In the genomic region with DNA sequence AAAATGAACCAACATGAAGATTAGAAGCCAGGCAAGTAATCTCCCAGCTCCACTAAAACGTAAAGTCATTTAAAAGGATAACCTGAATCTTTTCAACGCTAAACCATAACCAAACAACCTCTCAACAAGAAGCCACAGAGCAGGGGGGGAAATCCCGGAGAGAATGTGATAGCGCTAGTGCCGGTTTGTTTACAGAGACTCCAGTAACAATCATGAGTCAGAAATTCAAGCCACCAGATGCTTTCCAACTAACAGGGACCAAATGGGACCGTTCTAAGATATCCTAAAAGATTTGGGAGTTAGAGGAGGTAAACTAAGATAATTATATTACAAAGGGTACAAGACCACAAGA, we compare ENCODE assay signal across 8 cellular contexts. TPM values are rescaled to one million over a fixed set of nuclear protein-coding genes. Genes with fewer than 3 reads are reported as not detected.
DNase-seq lines count a peak whose midpoint lies in the region; ATAC-seq and TF ChIP-seq lines count a peak whose summit lies in the region.

No MANE protein-coding gene starts in this region.

- H3K27ac ChIP-seq in esophagus (ENCODE audit: low read depth in 2 of 2, low read length in 1 of 2) (peak overlapping the region; percentile 84 to 97), stomach (peak overlapping the region; percentile 94 to 98 (median 97))
- peak overlapping the region; percentile 93 for H3K27ac ChIP-seq in naive thymus-derived CD4-positive, alpha-beta T cell (ENCODE audit: low read depth, low read length)

- H3K9me3 Mint-ChIP-seq in naive thymus-derived CD4-positive, alpha-beta T cell = peaks cover 0 to 5% (median 0%) of the 10 kb centered on the region in 11 donors

- TF ChIP-seq CTCF in GM12864 (IDR thresholded peaks at IDR 0.05; ENCODE audit: low read depth, low read length, missing control alignments) = no peak
- TF ChIP-seq CTCF in stomach (IDR thresholded peaks at IDR 0.05) = no peak

- ATAC-seq in HG02981 (IDR thresholded peaks at IDR 0.05; ENCODE audit: unreplicated experiment) (peak; percentile 31), HG03520 (IDR thresholded peaks at IDR 0.05; ENCODE audit: unreplicated experiment) (no peak)
- ATAC-seq in naive thymus-derived CD4-positive, alpha-beta T cell = peak; percentile 69

- H3K9me3 ChIP-seq in esophagus (ENCODE audit: control insufficient read depth in 2 of 2, insufficient read depth in 1 of 2, low read depth in 1 of 2, low read length in 1 of 2) (no peaks in the 10 kb centered on the region), stomach (no peaks in the 10 kb centered on the region)
- H3K9me3 ChIP-seq in naive thymus-derived CD4-positive, alpha-beta T cell (ENCODE audit: control insufficient read depth in 2 of 3, low read length in 3 of 3) = no peaks in the 10 kb centered on the region

- H3K36me3 ChIP-seq in esophagus (ENCODE audit: control insufficient read depth in 2 of 2, insufficient read depth in 2 of 2, low read length in 1 of 2) (no peaks in the 10 kb centered on the region), stomach (peaks cover 0 to 8% (median 2%) of the 10 kb centered on the region in 4 donors)
- H3K36me3 ChIP-seq in naive thymus-derived CD4-positive, alpha-beta T cell (ENCODE audit: control insufficient read depth in 2 of 3, insufficient read depth in 3 of 3, low read length in 3 of 3) = peaks cover 0 to 6% (median 0%) of the 10 kb centered on the region in 3 experiments

- H3K27me3 ChIP-seq in esophagus (ENCODE audit: control insufficient read depth in 1 of 2, insufficient read depth in 2 of 2, low read length in 2 of 2) (no peaks in the 10 kb centered on the region), stomach (no peaks in the 10 kb centered on the region)
- no peaks in the 10 kb centered on the region for H3K27me3 ChIP-seq in naive thymus-derived CD4-positive, alpha-beta T cell (ENCODE audit: control insufficient read depth in 2 of 2, insufficient read depth in 2 of 2, low read length in 2 of 2)

- H3K4me3 Mint-ChIP-seq in naive thymus-derived CD4-positive, alpha-beta T cell = peak overlapping the region; percentile 82 to 100 (median 97)

- H3K4me3 ChIP-seq in GM12864 (ENCODE audit: low read depth, low read length) (peak overlapping the region; percentile 95), esophagus (ENCODE audit: low read depth in 1 of 2, low read length in 2 of 2) (peak overlapping the region; percentile 88 to 97), stomach (peak overlapping the region; percentile 66 to 94 (median 88))
- peak overlapping the region; percentile 66 for H3K4me3 ChIP-seq in naive thymus-derived CD4-positive, alpha-beta T cell (ENCODE audit: low read length)

- H3K27ac Mint-ChIP-seq in naive thymus-derived CD4-positive, alpha-beta T cell = peak overlapping the region; percentile 94 to 100 (median 96)

- POLR2A ChIA-PET in naive thymus-derived CD4-positive, alpha-beta T cell (lab: Charles Lee) = interaction anchor here (0.6 to 7.6 kb wide), 15 partner anchors 10 to 534 kb away, joined by 3 to 99 read pairs (median 7); a partner anchor contains a TSS

- intact Hi-C loops in naive thymus-derived CD4-positive, alpha-beta T cell (cut with micrococcal nuclease) = loop anchor here (1.0 to 10.0 kb wide), 10 partner anchors 30 to 1249 kb away; a partner anchor contains a TSS
- intact Hi-C loops in stomach (cut with DNase I; ENCODE audit: low total_unique reads) = no loop called here

- no peaks in the 10 kb centered on the region for H3K4me1 ChIP-seq in esophagus (ENCODE audit: control insufficient read depth in 2 of 2, insufficient read depth in 2 of 2, low read length in 1 of 2)
- H3K4me1 ChIP-seq in naive thymus-derived CD4-positive, alpha-beta T cell (ENCODE audit: control insufficient read depth in 2 of 2, insufficient read depth in 2 of 2, low read length in 2 of 2) = peaks cover 22 to 29% of the 10 kb centered on the region in 2 donors
- peaks cover 21 to 60% (median 50%) of the 10 kb centered on the region in 4 donors for H3K4me1 ChIP-seq in stomach

- WGBS in esophagus, 2 donors = 1% methylated on average over 6 of the region's 6 CpGs
- WGBS in stomach, 5 donors = 0 to 1% (median 0%) methylated on average over 6 of the region's 6 CpGs

- H3K4me1 Mint-ChIP-seq in naive thymus-derived CD4-positive, alpha-beta T cell = peaks cover 23 to 65% (median 47%) of the 10 kb centered on the region in 7 donors

- no peak for TF ChIP-seq POLR2A in stomach (IDR thresholded peaks at IDR 0.05)

- CTCF ChIA-PET in naive thymus-derived CD4-positive, alpha-beta T cell (lab: Charles Lee) = interaction anchor here (2.5 kb wide), 1 partner anchor 10 kb away, joined by 17 read pairs; no protein-coding TSS in a partner anchor

- peak; percentile 30 for DNase-seq in GM12864 (ENCODE audit: low read depth)
- DNase-seq in NCI-H510A (lab: John Stamatoyannopoulos, UW) = peak; percentile 43
- DNase-seq in activated T-cell treated with anti-CD3 and anti-CD28 coated beads for 1 hour (ENCODE audit: low read depth) = peak; percentile 49
- DNase-seq in naive thymus-derived CD4-positive, alpha-beta T cell = peak; percentile 30 to 88 (median 74)
- peak; percentile 45 for DNase-seq in stomach

- no peak for TF ChIP-seq EP300 in stomach (IDR thresholded peaks at IDR 0.05)

- H3K36me3 Mint-ChIP-seq in naive thymus-derived CD4-positive, alpha-beta T cell = peaks cover 0 to 14% (median 4%) of the 10 kb centered on the region in 5 donors

- H3K27me3 Mint-ChIP-seq in naive thymus-derived CD4-positive, alpha-beta T cell = peaks cover 0 to 3% (median 0%) of the 10 kb centered on the region in 5 donors

RNA-seq across cellular contexts. Expression of a gene that starts 0.8 kb away (rescaled TPM):
- polyA plus RNA-seq in esophagus (10 to 100 TPM; 47.8 to 55.0 TPM), stomach (10 to 100 TPM; 39.4 to 45.1 (median 40.7) TPM)
- 100 to 1,000 TPM; 115 to 226 (median 176) TPM for total RNA-seq in naive thymus-derived CD4-positive, alpha-beta T cell
- 10 to 100 TPM; 45.6 to 49.8 TPM for polyA plus RNA-seq in naive thymus-derived CD4-positive, alpha-beta T cell
- total RNA-seq in stomach = 100 to 1,000 TPM in 3 of 5 donors, 10 to 100 TPM in 2; 85.8 to 267 (median 148) TPM

RNA-seq across cellular contexts. Expression of a gene that starts 23.4 kb away (rescaled TPM):
- polyA plus RNA-seq in esophagus (10 to 100 TPM in 1 of 2 donors, 1 to 10 TPM in 1; 8.1 to 20.1 TPM), stomach (10 to 100 TPM; 15.7 to 29.3 (median 25.4) TPM)
- 10 to 100 TPM; 37.9 to 66.1 (median 49.2) TPM for total RNA-seq in naive thymus-derived CD4-positive, alpha-beta T cell
- polyA plus RNA-seq in naive thymus-derived CD4-positive, alpha-beta T cell = 10 to 100 TPM; 55.6 to 56.4 TPM
- 100 to 1,000 TPM in 1 of 5 donors, 10 to 100 TPM in 3, 1 to 10 TPM in 1; 9.3 to 117 (median 56.0) TPM for total RNA-seq in stomach

RNA-seq across cellular contexts. Expression of a gene that starts 56.3 kb away (rescaled TPM):
- polyA plus RNA-seq in esophagus (100 to 1,000 TPM; 152 to 159 TPM), stomach (100 to 1,000 TPM in 2 of 3 donors, 10 to 100 TPM in 1; 69.4 to 127 (median 107) TPM)
- 10 to 100 TPM; 11.5 to 38.6 (median 13.4) TPM for total RNA-seq in naive thymus-derived CD4-positive, alpha-beta T cell
- 1 to 10 TPM; 4.7 TPM for polyA plus RNA-seq in naive thymus-derived CD4-positive, alpha-beta T cell
- 10 to 100 TPM; 26.3 to 75.4 (median 34.8) TPM for total RNA-seq in stomach

Comparison
In these comparisons a context has a peak if more than half of its experiments do, and no peak if none do; other contexts are left out.
1. RNA of a gene that starts 56.3 kb away (polyA plus RNA-seq): 152 to 159 TPM in esophagus and 69.4 to 127 TPM in stomach; 4.7 TPM in naive thymus-derived CD4-positive, alpha-beta T cell; every median in the first group is over 10 times any median in the second.
2. Peak in every context shown above with its lines, with median percentiles within 50 percentile points of each other: DNase-seq, H3K4me3 ChIP-seq and H3K27ac ChIP-seq.